Comparison of ENCODE assay signal across 29 cellular contexts in genomic region chr10:8520382-8520781, GRCh38.
DNase-seq lines count a peak whose midpoint lies in the region; ATAC-seq, FAIRE-seq and TF ChIP-seq lines count a peak whose summit lies in the region.
"Had no signal": no experiment of that assay in that cellular context is flagged by ENCODE, and none has a peak within 500 bp of the region (broad histone marks: within the 10 kb centered on the region; RNA-seq: fewer than 3 reads in every experiment).

No MANE protein-coding gene starts in this region.

- H3K27me3 ChIP-seq in Caco-2 (replicated peaks; ENCODE audit: control insufficient read depth, insufficient read depth, low read length) (no peaks in the 10 kb centered on the region), bronchial epithelial cell (ENCODE audit: control insufficient read depth, insufficient read depth, low read length) (no peaks in the 10 kb centered on the region)
- H3K27me3 ChIP-seq: ascending aorta, right atrium auricular region had no signal

- H3K4me3 Mint-ChIP-seq in Caco-2 (ENCODE audit: unreplicated experiment) (no peak overlapping the region), mesothelial cell of epicardium (no peak overlapping the region), natural killer cell (no peak overlapping the region)
- no peak overlapping the region for H3K4me3 Mint-ChIP-seq in stimulated activated naive CD8-positive, alpha-beta T cell treated with anti-CD3 and anti-CD28 coated beads, Interleukin-15, amount 100 ng/mL, for 72 hours
- H3K4me3 Mint-ChIP-seq: activated CD8-positive, alpha-beta T cell treated with anti-CD3 and anti-CD28 coated beads, Interleukin-2, amount 10 ng/mL, durations not matched to agents 7 days and 5 days; activated naive CD8-positive, alpha-beta T cell; CD4-positive, CD25-positive, alpha-beta regulatory T cell; nephron; stimulated activated effector memory CD8-positive, alpha-beta T cell treated with anti-CD3 and anti-CD28 coated beads, Interleukin-12 subunit alpha, Interleukin-12 subunit beta, amount 100 ng/mL, for 72 hours had no signal

- H3K36me3 ChIP-seq in Caco-2 (ENCODE audit: control insufficient read depth, insufficient read depth, low read length): no peaks in the 10 kb centered on the region
- no peaks in the 10 kb centered on the region for H3K36me3 ChIP-seq in bronchial epithelial cell (ENCODE audit: control insufficient read depth, insufficient read depth, low read length)
- H3K36me3 ChIP-seq: ascending aorta, right atrium auricular region had no signal

- CTCF ChIA-PET in Caco-2 (lab: Charles Lee): interaction anchor here (0.5 to 0.6 kb wide), 2 partner anchors 466 to 664 kb away, joined by 4 to 5 read pairs; partner anchors contain the start of gene GATA3

- H3K27ac Mint-ChIP-seq in Caco-2 (ENCODE audit: unreplicated experiment): no peak overlapping the region
- H3K27ac Mint-ChIP-seq in mesothelial cell of epicardium: no peak overlapping the region
- no peak overlapping the region for H3K27ac Mint-ChIP-seq in stimulated activated naive CD8-positive, alpha-beta T cell treated with anti-CD3 and anti-CD28 coated beads, Interleukin-15, amount 100 ng/mL, for 72 hours
- no peak overlapping the region for H3K27ac Mint-ChIP-seq in natural killer cell
- H3K27ac Mint-ChIP-seq: activated CD8-positive, alpha-beta T cell treated with anti-CD3 and anti-CD28 coated beads, Interleukin-2, amount 10 ng/mL, durations not matched to agents 7 days and 5 days; activated naive CD8-positive, alpha-beta T cell; activated T-helper 2 cell treated with anti-CD3 and anti-CD28 coated beads, Interferon-gamma antibody, Interleukin-2, Interleukin-4, amounts not matched to agents 10 μg/mL and 5 μg/mL and 100 μg/mL, durations not matched to agents 14 hours and 24 hours and 36 hours; CD4-positive, CD25-positive, alpha-beta regulatory T cell; nephron; stimulated activated effector memory CD8-positive, alpha-beta T cell treated with anti-CD3 and anti-CD28 coated beads, Interleukin-12 subunit alpha, Interleukin-12 subunit beta, amount 100 ng/mL, for 72 hours had no signal

- H3K36me3 Mint-ChIP-seq in Caco-2 (ENCODE audit: insufficient read depth, unreplicated experiment) (no peaks in the 10 kb centered on the region), mesothelial cell of epicardium (no peaks in the 10 kb centered on the region), natural killer cell (no peaks in the 10 kb centered on the region)
- H3K36me3 Mint-ChIP-seq: activated naive CD8-positive, alpha-beta T cell; CD4-positive, CD25-positive, alpha-beta regulatory T cell; stimulated activated effector memory CD8-positive, alpha-beta T cell treated with anti-CD3 and anti-CD28 coated beads, Interleukin-12 subunit alpha, Interleukin-12 subunit beta, amount 100 ng/mL, for 72 hours had no signal

- no peak for DNase-seq in Caco-2
- peak; percentile 15 for DNase-seq in HuH-7 (ENCODE audit: low spot score)
- DNase-seq in bronchial epithelial cell (ENCODE audit: low read depth): no peak
- no peak for DNase-seq in mesothelial cell of epicardium (ENCODE audit: low spot score in 2 of 2, unreplicated experiment in 2 of 2)
- DNase-seq in GOT3 (lab: John Stamatoyannopoulos, UW): no peak
- no peak for DNase-seq in stimulated activated naive CD8-positive, alpha-beta T cell treated with anti-CD3 and anti-CD28 coated beads, Interleukin-15, amount 100 ng/mL, for 72 hours
- no peak for DNase-seq in natural killer cell
- no peak for DNase-seq in AG20443 (ENCODE audit: low spot score)
- DNase-seq: activated CD8-positive, alpha-beta T cell treated with anti-CD3 and anti-CD28 coated beads, Interleukin-2, amount 10 ng/mL, durations not matched to agents 7 days and 5 days; CD4-positive, CD25-positive, alpha-beta regulatory T cell; central memory CD4-positive, alpha-beta T cell; dorsolateral prefrontal cortex; KBM-7; kidney; NCI-H1417; NCI-H2081; NCI-H2227 treated with DMSO at 0.1 percent for 48 hours; RPMI8226; stimulated activated CD4-positive, alpha-beta T cell treated with anti-CD3 and anti-CD28 coated beads, Interleukin-12 subunit alpha, Interleukin-12 subunit beta, amount 100 ng/mL, for 4 hours; stimulated activated CD4-positive, alpha-beta T cell treated with anti-CD3 and anti-CD28 coated beads, Interleukin-4, amount 100 ng/mL, for 1 hour; T-helper 2 cell had no signal

- H3K9me3 ChIP-seq in Caco-2: no peaks in the 10 kb centered on the region
- H3K9me3 ChIP-seq: ascending aorta, right atrium auricular region had no signal

- H3K4me1 Mint-ChIP-seq in Caco-2 (ENCODE audit: low read depth, unreplicated experiment) (no peaks in the 10 kb centered on the region), mesothelial cell of epicardium (peaks cover 4% of the 10 kb centered on the region), natural killer cell (no peaks in the 10 kb centered on the region)
- no peaks in the 10 kb centered on the region for H3K4me1 Mint-ChIP-seq in stimulated activated naive CD8-positive, alpha-beta T cell treated with anti-CD3 and anti-CD28 coated beads, Interleukin-15, amount 100 ng/mL, for 72 hours
- H3K4me1 Mint-ChIP-seq: CD4-positive, CD25-positive, alpha-beta regulatory T cell; nephron; stimulated activated effector memory CD8-positive, alpha-beta T cell treated with anti-CD3 and anti-CD28 coated beads, Interleukin-12 subunit alpha, Interleukin-12 subunit beta, amount 100 ng/mL, for 72 hours had no signal

- POLR2A ChIA-PET in Caco-2 (lab: Charles Lee): no interaction called here

- intact Hi-C loops in Caco-2 (cut with micrococcal nuclease; ENCODE audit: unreplicated experiment) (no loop called here), natural killer cell (cut with micrococcal nuclease) (no loop called here)

- H3K27me3 Mint-ChIP-seq in Caco-2 (ENCODE audit: insufficient read depth, unreplicated experiment): no peaks in the 10 kb centered on the region
- H3K27me3 Mint-ChIP-seq in mesothelial cell of epicardium (ENCODE audit: low read depth): peaks cover 2% of the 10 kb centered on the region
- no peaks in the 10 kb centered on the region for H3K27me3 Mint-ChIP-seq in stimulated activated naive CD8-positive, alpha-beta T cell treated with anti-CD3 and anti-CD28 coated beads, Interleukin-15, amount 100 ng/mL, for 72 hours
- peaks cover 7 to 20% of the 10 kb centered on the region in 2 donors for H3K27me3 Mint-ChIP-seq in natural killer cell (ENCODE audit: low read depth in 2 of 2)
- H3K27me3 Mint-ChIP-seq: activated naive CD8-positive, alpha-beta T cell had no signal

- H3K9me3 Mint-ChIP-seq in Caco-2 (ENCODE audit: unreplicated experiment) (no peaks in the 10 kb centered on the region), mesothelial cell of epicardium (peaks cover 17% of the 10 kb centered on the region), natural killer cell (no peaks in the 10 kb centered on the region)
- H3K9me3 Mint-ChIP-seq in stimulated activated naive CD8-positive, alpha-beta T cell treated with anti-CD3 and anti-CD28 coated beads, Interleukin-15, amount 100 ng/mL, for 72 hours: peaks cover 0 to 22% of the 10 kb centered on the region in 2 donors

- no peaks in the 10 kb centered on the region for H3K4me1 ChIP-seq in Caco-2
- H3K4me1 ChIP-seq: ascending aorta, right atrium auricular region had no signal

- FAIRE-seq in bronchial epithelial cell (lab: Jason Lieb, UNC): no peak
- FAIRE-seq: endothelial cell of umbilical vein, H54, kidney had no signal

- H3K4me3 ChIP-seq in Caco-2 (ENCODE audit: low read depth, low read length) (no peak overlapping the region), bronchial epithelial cell (ENCODE audit: low read depth, low read length) (no peak overlapping the region)
- H3K4me3 ChIP-seq: ascending aorta, dorsolateral prefrontal cortex, right atrium auricular region had no signal

- no TSS peak for BruUV-seq in Caco-2 (replicated peaks; lab: Mats Ljungman, UMichigan)

- ATAC-seq in stimulated activated naive CD8-positive, alpha-beta T cell treated with anti-CD3 and anti-CD28 coated beads, Interleukin-15, amount 100 ng/mL, for 72 hours: no peak
- no peak for ATAC-seq in natural killer cell
- ATAC-seq: activated CD8-positive, alpha-beta T cell treated with anti-CD3 and anti-CD28 coated beads, Interleukin-2, amount 10 ng/mL, durations not matched to agents 7 days and 5 days; stimulated activated effector memory CD8-positive, alpha-beta T cell treated with anti-CD3 and anti-CD28 coated beads, Interleukin-12 subunit alpha, Interleukin-12 subunit beta, amount 100 ng/mL, for 72 hours had no signal

- TF ChIP-seq CTCF in Caco-2 (IDR thresholded peaks at IDR 0.05; ENCODE audit: insufficient read depth in 1 of 2, low read depth in 1 of 2, low read length in 1 of 2, severe bottlenecking in 1 of 2, unreplicated experiment in 1 of 2): peak; percentile 39 to 48
- peak; percentile 22 for TF ChIP-seq CTCF in bronchial epithelial cell (IDR thresholded peaks at IDR 0.05; ENCODE audit: insufficient read depth, low read length, severe bottlenecking)
- TF ChIP-seq CTCF in mesothelial cell of epicardium (IDR thresholded peaks at IDR 0.05; ENCODE audit: unreplicated experiment): peak; percentile 36
- no peak for TF ChIP-seq CTCF in natural killer cell (IDR thresholded peaks at IDR 0.05)
